Comparison of ENCODE assay signal across 1 cellular context in genomic region chr3:160477750-160478149, GRCh38.
TF ChIP-seq lines count a peak whose summit lies in the region.

No MANE protein-coding gene starts in this region.

TF ChIP-seq in K562, 482 proteins besides CTCF, POLR2A, EP300 and RAD21 (continued from another document):
- TF ChIP-seq AFF4 (CRISPR knock-in tag; IDR thresholded peaks at IDR 0.05): no peak
- no peak for TF ChIP-seq POLR2AphosphoS2 (IDR thresholded peaks at IDR 0.05; ENCODE audit: low read length)
- no peak for TF ChIP-seq ZNF431 (CRISPR knock-in tag; IDR thresholded peaks at IDR 0.05)
- TF ChIP-seq MEIS2 (IDR thresholded peaks at IDR 0.05; ENCODE audit: partially characterized antibody): peak; percentile 34
- no peak for TF ChIP-seq MYNN (IDR thresholded peaks at IDR 0.05)
- TF ChIP-seq MYNN (CRISPR knock-in tag; IDR thresholded peaks at IDR 0.05): no peak
- TF ChIP-seq TEAD4 (IDR thresholded peaks at IDR 0.05; ENCODE audit: low read length): peak; percentile 59
- TF ChIP-seq TEAD4 (CRISPR knock-in tag; IDR thresholded peaks at IDR 0.05; ENCODE audit: borderline replicate concordance): no peak
- TF ChIP-seq ZNF165 (CRISPR knock-in tag; IDR thresholded peaks at IDR 0.05; ENCODE audit: borderline replicate concordance): no peak
- no peak for TF ChIP-seq ZC3H8 (IDR thresholded peaks at IDR 0.05)
- TF ChIP-seq NFIC (IDR thresholded peaks at IDR 0.05): peak; percentile 15; the same call in 1 of the 2 replicates
- TF ChIP-seq SIRT6 (IDR thresholded peaks at IDR 0.05; ENCODE audit: low read depth, low read length): no peak
- no peak for TF ChIP-seq NCOA2 (IDR thresholded peaks at IDR 0.05; ENCODE audit: partially characterized antibody in 2 of 2)
- no peak for TF ChIP-seq NCOA4 (IDR thresholded peaks at IDR 0.05; ENCODE audit: partially characterized antibody)
- TF ChIP-seq RAD51 (IDR thresholded peaks at IDR 0.05; ENCODE audit: borderline replicate concordance, low read depth): 0 out of 2 replicates have a peak, but pooled peaks have one; percentile 16
- 0 out of 2 replicates have a peak, but pooled peaks have one; percentile 19 for TF ChIP-seq GATA2 (CRISPR knock-in tag; IDR thresholded peaks at IDR 0.05)
- no peak for TF ChIP-seq ZNF57 (CRISPR knock-in tag; IDR thresholded peaks at IDR 0.05)
- TF ChIP-seq NCOR1 (IDR thresholded peaks at IDR 0.05): peak; percentile 42; the same call in 1 of the 2 replicates
- TF ChIP-seq FOXP4 (CRISPR knock-in tag; IDR thresholded peaks at IDR 0.05; ENCODE audit: borderline replicate concordance): no peak
- 0 out of 2 replicates have a peak, but pooled peaks have one; percentile 10 for TF ChIP-seq ARID1B (IDR thresholded peaks at IDR 0.05)
- TF ChIP-seq KLF16 (IDR thresholded peaks at IDR 0.05): 0 out of 2 replicates have a peak, but pooled peaks have one; percentile 8
- TF ChIP-seq USF2 (CRISPR knock-in tag; IDR thresholded peaks at IDR 0.05): 0 out of 2 replicates have a peak, but pooled peaks have one; percentile 16
- no peak for TF ChIP-seq SNAPC5 (CRISPR knock-in tag; IDR thresholded peaks at IDR 0.05)
- no peak for TF ChIP-seq ZNF511 (CRISPR knock-in tag; IDR thresholded peaks at IDR 0.05)
- TF ChIP-seq MIER1 (IDR thresholded peaks at IDR 0.05; ENCODE audit: low read depth): no peak
- TF ChIP-seq DIDO1 (tag; IDR thresholded peaks at IDR 0.05; ENCODE audit: low read depth): no peak
- TF ChIP-seq CBFA2T2 (conservative IDR thresholded peaks at IDR 0.05): peak; percentile 69
- no peak for TF ChIP-seq RFX1 (IDR thresholded peaks at IDR 0.05)
- no peak for TF ChIP-seq ZFX (CRISPR knock-in tag; IDR thresholded peaks at IDR 0.05)
- no peak for TF ChIP-seq ZNF232 (CRISPR knock-in tag; IDR thresholded peaks at IDR 0.05)
- no peak for TF ChIP-seq ZNF197 (CRISPR knock-in tag; IDR thresholded peaks at IDR 0.05; ENCODE audit: low read depth)
- TF ChIP-seq TFAP4 (CRISPR knock-in tag; IDR thresholded peaks at IDR 0.05; ENCODE audit: borderline replicate concordance): no peak
- no peak for TF ChIP-seq ZEB2 (IDR thresholded peaks at IDR 0.05)
- TF ChIP-seq BACH1 (tag; IDR thresholded peaks at IDR 0.05): no peak
- no peak for TF ChIP-seq TGIF2 (CRISPR knock-in tag; IDR thresholded peaks at IDR 0.05)
- no peak for TF ChIP-seq NONO (IDR thresholded peaks at IDR 0.05; ENCODE audit: low read depth in 2 of 2, low read length in 1 of 2)
- no peak for TF ChIP-seq E2F5 (CRISPR knock-in tag; IDR thresholded peaks at IDR 0.05)
- TF ChIP-seq STAT5B (CRISPR knock-in tag; IDR thresholded peaks at IDR 0.05): no peak
- no peak for TF ChIP-seq SAP30 (IDR thresholded peaks at IDR 0.05; ENCODE audit: borderline replicate concordance, insufficient read depth, low read depth, low read length, poor library complexity, severe bottlenecking)
- TF ChIP-seq ZNF217 (CRISPR knock-in tag; IDR thresholded peaks at IDR 0.05): no peak
- no peak for TF ChIP-seq KHSRP (IDR thresholded peaks at IDR 0.05)
- TF ChIP-seq TCF15 (CRISPR knock-in tag; IDR thresholded peaks at IDR 0.05): no peak
- no peak for TF ChIP-seq LCOR (CRISPR knock-in tag; IDR thresholded peaks at IDR 0.05)
- TF ChIP-seq ZNF609 (CRISPR knock-in tag; IDR thresholded peaks at IDR 0.05; ENCODE audit: borderline replicate concordance): no peak
- no peak for TF ChIP-seq POLR3A (IDR thresholded peaks at IDR 0.05; ENCODE audit: borderline replicate concordance, extremely low read depth, insufficient read depth, insufficient read length)
- TF ChIP-seq SP2 (IDR thresholded peaks at IDR 0.05; ENCODE audit: extremely low read depth, low read depth, low read length, poor library complexity, severe bottlenecking): no peak
- no peak for TF ChIP-seq CHD4 (IDR thresholded peaks at IDR 0.05; ENCODE audit: insufficient read depth, insufficient replicate concordance, low read depth, low read length, poor library complexity, severe bottlenecking)
- TF ChIP-seq ZFPM2 (CRISPR knock-in tag; IDR thresholded peaks at IDR 0.05): no peak
- TF ChIP-seq CBFA2T3 (IDR thresholded peaks at IDR 0.05): peak; percentile 81
- TF ChIP-seq TCF3 (CRISPR knock-in tag; IDR thresholded peaks at IDR 0.05): peak; percentile 57
- no peak for TF ChIP-seq FOXA3 (CRISPR knock-in tag; conservative IDR thresholded peaks at IDR 0.05 in 1 of 2, IDR thresholded peaks at IDR 0.05 in 1 of 2)
- no peak for TF ChIP-seq BCOR (IDR thresholded peaks at IDR 0.05)
- TF ChIP-seq TRIM24 (IDR thresholded peaks at IDR 0.05): no peak; a peak in 1 of 4 replicates
